In genomic region chr3:50665603-50666115, GRCh38 we compare ENCODE assay signal across 20 cellular contexts. TPM values are rescaled to one million over a fixed set of nuclear protein-coding genes. Genes with fewer than 3 reads are reported as not detected.
DNase-seq lines count a peak whose midpoint lies in the region; ATAC-seq, FAIRE-seq and TF ChIP-seq lines count a peak whose summit lies in the region.
"Had no signal": no experiment of that assay in that cellular context is flagged by ENCODE, and none has a peak within 500 bp of the region (broad histone marks: within the 10 kb centered on the region; RNA-seq: fewer than 3 reads in every experiment).

No MANE protein-coding gene starts in this region.

- H3K27ac Mint-ChIP-seq in activated T-cell treated with anti-CD3 and anti-CD28 coated beads, Interleukin-2, amount 50 U/mL, for 72 hours: peak overlapping the region; percentile 12
- no peak overlapping the region for H3K27ac Mint-ChIP-seq in endothelial cell (ENCODE audit: unreplicated experiment)
- H3K27ac Mint-ChIP-seq: activated B cell treated with CpG ODN at 0.5 μM for 24 hours had no signal

- intact Hi-C loops in GM12878 (cut with micrococcal nuclease; ENCODE audit: unreplicated experiment): no loop called here

- no peaks in the 10 kb centered on the region for H3K79me2 ChIP-seq in GM12878 (ENCODE audit: control insufficient read depth, insufficient read depth, low read length)

- H3K27me3 ChIP-seq in GM12878 (replicated peaks in 1 of 2; ENCODE audit: control insufficient read depth in 2 of 2, insufficient read depth in 2 of 2, low read length in 1 of 2): peaks cover 0 to 5% of the 10 kb centered on the region in 2 experiments; a peak in 2 of 4 replicates
- H3K27me3 ChIP-seq: adrenal gland, heart left ventricle, Peyer's patch, testis had no signal

- H3K36me3 ChIP-seq in GM12878 (ENCODE audit: control insufficient read depth in 2 of 2, insufficient read depth in 2 of 2, low read length in 1 of 2): no peaks in the 10 kb centered on the region
- H3K36me3 ChIP-seq: adrenal gland, heart left ventricle, Peyer's patch had no signal

- SMC1A ChIA-PET in GM12878 (lab: Charles Lee; ENCODE audit: uncharacterized antibody, unreplicated experiment): no interaction called here

- FAIRE-seq in GM12878 (lab: Jason Lieb, UNC): no peak
- FAIRE-seq: small intestine had no signal

- POLR2A ChIA-PET in GM12878 (lab: Charles Lee) (no interaction called here), HEK293T (lab: Yijun Ruan, JAX) (no interaction called here)

- H3K27ac ChIP-seq in GM12878 (ENCODE audit: control insufficient read depth, insufficient read depth): no peak overlapping the region
- H3K27ac ChIP-seq: adrenal gland, heart left ventricle, Peyer's patch, testis had no signal

- in situ Hi-C loops in GM12878 (cut with MboI): no loop called here

- peaks cover 22% of the 10 kb centered on the region for H3K4me1 Mint-ChIP-seq in activated T-cell treated with anti-CD3 and anti-CD28 coated beads, Interleukin-2, amount 50 U/mL, for 72 hours (ENCODE audit: low read depth)
- peaks cover 11% of the 10 kb centered on the region for H3K4me1 Mint-ChIP-seq in activated T-cell treated with anti-CD3 and anti-CD28 coated beads, Interleukin-2, amount 50 U/mL, for 4 hours (ENCODE audit: low read depth)
- no peaks in the 10 kb centered on the region for H3K4me1 Mint-ChIP-seq in endothelial cell (ENCODE audit: unreplicated experiment)

- H3K36me3 Mint-ChIP-seq in activated T-cell treated with anti-CD3 and anti-CD28 coated beads, Interleukin-2, amount 50 U/mL, for 72 hours (ENCODE audit: insufficient read depth in 2 of 2): no peaks in the 10 kb centered on the region
- no peaks in the 10 kb centered on the region for H3K36me3 Mint-ChIP-seq in activated T-cell treated with anti-CD3 and anti-CD28 coated beads, Interleukin-2, amount 50 U/mL, for 4 hours (ENCODE audit: insufficient read depth)
- H3K36me3 Mint-ChIP-seq in endothelial cell (ENCODE audit: low read depth, unreplicated experiment): no peaks in the 10 kb centered on the region

- no peaks in the 10 kb centered on the region for H3K9me3 Mint-ChIP-seq in activated T-cell treated with anti-CD3 and anti-CD28 coated beads, Interleukin-2, amount 50 U/mL, for 72 hours
- no peaks in the 10 kb centered on the region for H3K9me3 Mint-ChIP-seq in activated T-cell treated with anti-CD3 and anti-CD28 coated beads, Interleukin-2, amount 50 U/mL, for 4 hours
- H3K9me3 Mint-ChIP-seq in endothelial cell (ENCODE audit: unreplicated experiment): no peaks in the 10 kb centered on the region
- H3K9me3 Mint-ChIP-seq: activated B cell treated with CpG ODN at 0.5 μM for 24 hours, immature natural killer cell had no signal

- no peak for DNase-seq in activated T-cell treated with anti-CD3 and anti-CD28 coated beads, Interleukin-2, amount 50 U/mL, for 72 hours
- DNase-seq in activated T-cell treated with anti-CD3 and anti-CD28 coated beads, Interleukin-2, amount 50 U/mL, for 4 hours: no peak
- DNase-seq in OCI-M1 (lab: John Stamatoyannopoulos, UW) (peak; percentile 34), GM12878 (ENCODE audit: low read depth, low spot score) (no peak), endothelial cell (ENCODE audit: low spot score) (no peak), HEK293T (ENCODE audit: extremely low spot score) (no peak), SW 1271 (lab: John Stamatoyannopoulos, UW) (no peak)
- DNase-seq in stimulated activated CD8-positive, alpha-beta memory T cell treated with anti-CD3 and anti-CD28 coated beads, Interleukin-4, amount 100 ng/mL, for 48 hours: peak; percentile 24
- DNase-seq: activated B cell treated with CpG ODN at 0.5 μM for 24 hours; activated T-cell treated with anti-CD3 and anti-CD28 coated beads for 4 hours; Caco-2; immature natural killer cell; NCI-H526; small intestine; stimulated activated CD4-positive, alpha-beta T cell treated with anti-CD3 and anti-CD28 coated beads, Interleukin-4, amount 100 ng/mL, for 24 hours; testis had no signal

- H2AFZ ChIP-seq in GM12878 (ENCODE audit: control insufficient read depth, low read depth, low read length): no peak overlapping the region

- no peak for TF ChIP-seq EP300 in GM12878 (IDR thresholded peaks at IDR 0.05; ENCODE audit: borderline replicate concordance in 1 of 2, control insufficient read depth in 1 of 2, low read depth in 2 of 2, low read length in 2 of 2)

- TF ChIP-seq POLR2A in GM12878 (IDR thresholded peaks at IDR 0.05; ENCODE audit: low read depth, low read length): no peak

- RAD21 ChIA-PET in GM12878 (lab: Charles Lee; ENCODE audit: unreplicated experiment): no interaction called here

- H3K9me3 ChIP-seq in GM12878 (replicated peaks; ENCODE audit: control insufficient read depth, insufficient read depth, low read length): no peaks in the 10 kb centered on the region
- H3K9me3 ChIP-seq: adrenal gland, Caco-2, heart left ventricle, Peyer's patch, testis had no signal

- no peak overlapping the region for H3K4me2 ChIP-seq in GM12878 (ENCODE audit: control insufficient read depth, insufficient read depth)

- H3K27me3 Mint-ChIP-seq in activated T-cell treated with anti-CD3 and anti-CD28 coated beads, Interleukin-2, amount 50 U/mL, for 72 hours (ENCODE audit: low read depth): peaks cover 13% of the 10 kb centered on the region
- H3K27me3 Mint-ChIP-seq in activated T-cell treated with anti-CD3 and anti-CD28 coated beads, Interleukin-2, amount 50 U/mL, for 4 hours (ENCODE audit: low read depth): peaks cover 8% of the 10 kb centered on the region
- peaks cover 5% of the 10 kb centered on the region for H3K27me3 Mint-ChIP-seq in endothelial cell (ENCODE audit: unreplicated experiment)

- H3K4me3 ChIP-seq in GM12878: no peak overlapping the region
- H3K4me3 ChIP-seq: adrenal gland, heart left ventricle, lung, Peyer's patch, testis had no signal

- no peak for TF ChIP-seq RAD21 in GM12878 (IDR thresholded peaks at IDR 0.05; ENCODE audit: insufficient read depth, low read depth, low read length)

- H3K9ac ChIP-seq in GM12878 (ENCODE audit: control insufficient read depth, insufficient read depth, low read length): no peak overlapping the region

- TF ChIP-seq CTCF in GM12878 (IDR thresholded peaks at IDR 0.05 in 2 of 3, conservative IDR thresholded peaks at IDR 0.05 in 1 of 3; ENCODE audit: control insufficient read depth in 2 of 3, extremely low read depth in 1 of 3, insufficient read depth in 1 of 3, low read depth in 3 of 3, low read length in 3 of 3) (no peak), endothelial cell (IDR thresholded peaks at IDR 0.05; ENCODE audit: unreplicated experiment) (no peak)

- CTCF ChIA-PET in GM12878 (lab: Yijun Ruan, JAX): no interaction called here
- CTCF ChIA-PET in HEK293T (lab: Yijun Ruan, JAX): no interaction called here

- peak overlapping the region; percentile 14 to 15 for H3K4me3 Mint-ChIP-seq in activated T-cell treated with anti-CD3 and anti-CD28 coated beads, Interleukin-2, amount 50 U/mL, for 72 hours
- H3K4me3 Mint-ChIP-seq in activated T-cell treated with anti-CD3 and anti-CD28 coated beads, Interleukin-2, amount 50 U/mL, for 4 hours: no peak overlapping the region
- no peak overlapping the region for H3K4me3 Mint-ChIP-seq in endothelial cell (ENCODE audit: unreplicated experiment)
- H3K4me3 Mint-ChIP-seq: activated B cell treated with CpG ODN at 0.5 μM for 24 hours, immature natural killer cell had no signal

- 30% methylated on average over 8 of the region's 9 CpGs for WGBS in GM12878 (ENCODE audit: insufficient coverage, insufficient replicate concordance, low lambda C conversion rate, missing lambda C conversion rate)

- H4K20me1 ChIP-seq in GM12878 (ENCODE audit: control insufficient read depth, insufficient read depth): no peaks in the 10 kb centered on the region

- H3K4me1 ChIP-seq in GM12878 (ENCODE audit: control insufficient read depth, insufficient read depth, low read length): no peaks in the 10 kb centered on the region
- H3K4me1 ChIP-seq: Caco-2, Peyer's patch, testis had no signal

- no TSS peak for BruUV-seq in GM12878 (replicated peaks; lab: Mats Ljungman, UMichigan)

- ATAC-seq in activated T-cell treated with anti-CD3 and anti-CD28 coated beads, Interleukin-2, amount 50 U/mL, for 72 hours (replicated peaks in 1 of 2): peak in 1 of 2 donors; percentile 10
- ATAC-seq in activated T-cell treated with anti-CD3 and anti-CD28 coated beads, Interleukin-2, amount 50 U/mL, for 4 hours: no peak
- ATAC-seq in GM12878: no peak

RNA-seq across cellular contexts. Expression of gene DOCK3, which starts 9.1 kb away (rescaled TPM):
- 1 to 10 TPM; 7.2 to 9.7 TPM for total RNA-seq in activated T-cell treated with anti-CD3 and anti-CD28 coated beads, Interleukin-2, amount 50 U/mL, for 72 hours
- 1 to 10 TPM; 1.2 to 1.7 (median 1.5) TPM for total RNA-seq in activated T-cell treated with anti-CD3 and anti-CD28 coated beads, Interleukin-2, amount 50 U/mL, for 4 hours
- total RNA-seq in GM12878 (2013; cell fraction: nucleolus; rRNA removed): not detected in 2 replicates
- total RNA-seq in GM12878 (2014; rRNA removed) (not detected in 2 replicates), GM12878 (2014; rRNA removed; fragmentation: Illumina TruSeq; extraction: Trizol) (not detected in 2 replicates), GM12878 (2021) (0.03 TPM in 1 of 2 replicates, not detected in the other), endothelial cell (ENCODE audit: unreplicated experiment) (1.3 TPM)
- 0.04 TPM for polyA plus RNA-seq in GM12878 (2011; ENCODE audit: low read depth)
- polyA plus RNA-seq in GM12878 (2011; rRNA removed) (not detected in 2 replicates), GM12878 (2014; fragmentation: Illumina TruSeq; extraction: Trizol) (not detected in 2 replicates), GM12878 (2014; fragmentation: Nextera tagmentation; extraction: Ambion mirVana) (under 1 TPM; 0.02 to 0.04 TPM), GM12878 (2014; rRNA removed) (not detected in 2 replicates), GM12878 (2016; fragmentation: Nextera tagmentation; extraction: Ambion mirVana) (under 1 TPM; 0.38 to 0.52 TPM)
- not detected in 2 replicates for polyA plus RNA-seq in GM12878 (2011; cell fraction: cytosol; rRNA removed)
- not detected in 2 replicates for polyA plus RNA-seq in GM12878 (2011; cell fraction: nucleus; rRNA removed)
- 0.04 and 0.10 TPM in 2 replicates for polyA plus RNA-seq in GM12878 (2012)
- not detected in 2 replicates for polyA minus RNA-seq in GM12878 (2011; rRNA and poly(A)+ RNA removed)
- polyA minus RNA-seq in GM12878 (2011; cell fraction: cytosol; rRNA and poly(A)+ RNA removed): not detected in 2 replicates
- under 0.01 TPM in 1 of 2 replicates, not detected in the other for polyA minus RNA-seq in GM12878 (2011; cell fraction: nucleus; rRNA and poly(A)+ RNA removed)

RNA-seq across cellular contexts. Expression of gene MAPKAPK3, which starts 48.7 kb away (rescaled TPM):
- 100 to 1,000 TPM; 116 to 129 TPM for total RNA-seq in activated T-cell treated with anti-CD3 and anti-CD28 coated beads, Interleukin-2, amount 50 U/mL, for 72 hours
- 100 to 1,000 TPM; 174 to 225 (median 210) TPM for total RNA-seq in activated T-cell treated with anti-CD3 and anti-CD28 coated beads, Interleukin-2, amount 50 U/mL, for 4 hours
- total RNA-seq in GM12878 (2013; cell fraction: nucleolus; rRNA removed): 25.1 and 26.3 TPM in 2 replicates
- total RNA-seq in GM12878 (2014; rRNA removed) (42.6 and 49.2 TPM in 2 replicates), GM12878 (2014; rRNA removed; fragmentation: Illumina TruSeq; extraction: Trizol) (25.4 and 27.2 TPM in 2 replicates), GM12878 (2021) (39.9 and 42.0 TPM in 2 replicates), endothelial cell (ENCODE audit: unreplicated experiment) (6.4 TPM)
- 9.1 TPM for polyA plus RNA-seq in GM12878 (2011; ENCODE audit: low read depth)
- polyA plus RNA-seq in GM12878 (2011; rRNA removed) (33.5 and 66.0 TPM in 2 replicates), GM12878 (2014; fragmentation: Illumina TruSeq; extraction: Trizol) (39.9 and 46.7 TPM in 2 replicates), GM12878 (2014; fragmentation: Nextera tagmentation; extraction: Ambion mirVana) (1 to 10 TPM; 7.9 to 8.7 TPM), GM12878 (2014; rRNA removed) (43.9 and 45.3 TPM in 2 replicates), GM12878 (2016; fragmentation: Nextera tagmentation; extraction: Ambion mirVana) (10 to 100 TPM; 32.4 to 38.0 TPM)
- 81.5 and 93.9 TPM in 2 replicates for polyA plus RNA-seq in GM12878 (2011; cell fraction: cytosol; rRNA removed)
- 58.1 and 59.6 TPM in 2 replicates for polyA plus RNA-seq in GM12878 (2011; cell fraction: nucleus; rRNA removed)
- polyA plus RNA-seq in GM12878 (2012): 14.5 and 14.9 TPM in 2 replicates
- polyA minus RNA-seq in GM12878 (2011; rRNA and poly(A)+ RNA removed): 53.0 and 58.0 TPM in 2 replicates
- polyA minus RNA-seq in GM12878 (2011; cell fraction: cytosol; rRNA and poly(A)+ RNA removed): 12.2 and 17.4 TPM in 2 replicates
- polyA minus RNA-seq in GM12878 (2011; cell fraction: nucleus; rRNA and poly(A)+ RNA removed): 11.7 and 18.6 TPM in 2 replicates

RNA-seq across cellular contexts. Expression of gene CISH, which starts 54.1 kb away (rescaled TPM):
- total RNA-seq in activated T-cell treated with anti-CD3 and anti-CD28 coated beads, Interleukin-2, amount 50 U/mL, for 72 hours: 100 to 1,000 TPM; 242 to 271 TPM
- total RNA-seq in activated T-cell treated with anti-CD3 and anti-CD28 coated beads, Interleukin-2, amount 50 U/mL, for 4 hours: 100 to 1,000 TPM; 223 to 268 (median 229) TPM
- total RNA-seq in GM12878 (2013; cell fraction: nucleolus; rRNA removed): 2.3 and 2.6 TPM in 2 replicates
- total RNA-seq in GM12878 (2014; rRNA removed): 2.3 and 2.5 TPM in 2 replicates
- 0.94 and 1.0 TPM in 2 replicates for total RNA-seq in GM12878 (2014; rRNA removed; fragmentation: Illumina TruSeq; extraction: Trizol)
- 4.4 and 5.1 TPM in 2 replicates for total RNA-seq in GM12878 (2021)
- 0.25 TPM for polyA plus RNA-seq in GM12878 (2011; ENCODE audit: low read depth)
- polyA plus RNA-seq in GM12878 (2011; rRNA removed): 0.20 and 0.41 TPM in 2 replicates
- 0.97 and 1.0 TPM in 2 replicates for polyA plus RNA-seq in GM12878 (2011; cell fraction: cytosol; rRNA removed)
- 1.8 and 2.2 TPM in 2 replicates for polyA plus RNA-seq in GM12878 (2011; cell fraction: nucleus; rRNA removed)
- polyA plus RNA-seq in GM12878 (2012): 1.4 and 1.5 TPM in 2 replicates
- polyA plus RNA-seq in GM12878 (2014; fragmentation: Illumina TruSeq; extraction: Trizol): 1.4 and 2.7 TPM in 2 replicates
- polyA plus RNA-seq in GM12878 (2014; fragmentation: Nextera tagmentation; extraction: Ambion mirVana): under 1 TPM; 0.21 to 0.57 TPM
- polyA plus RNA-seq in GM12878 (2014; rRNA removed): 3.2 and 3.7 TPM in 2 replicates
- 1 to 10 TPM; 1.1 to 2.5 TPM for polyA plus RNA-seq in GM12878 (2016; fragmentation: Nextera tagmentation; extraction: Ambion mirVana)
- 1.6 and 1.9 TPM in 2 replicates for polyA minus RNA-seq in GM12878 (2011; rRNA and poly(A)+ RNA removed)
- 0.80 and 0.94 TPM in 2 replicates for polyA minus RNA-seq in GM12878 (2011; cell fraction: cytosol; rRNA and poly(A)+ RNA removed)
- polyA minus RNA-seq in GM12878 (2011; cell fraction: nucleus; rRNA and poly(A)+ RNA removed): 1.9 and 3.2 TPM in 2 replicates
- 2.6 TPM for total RNA-seq in endothelial cell (ENCODE audit: unreplicated experiment)

Comparison
In these comparisons a context has a peak if more than half of its experiments do, and no peak if none do; other contexts are left out.
1. H3K4me3 Mint-ChIP-seq: peak in activated T-cell treated with anti-CD3 and anti-CD28 coated beads, Interleukin-2, amount 50 U/mL, for 72 hours (2 of 2); none in activated T-cell treated with anti-CD3 and anti-CD28 coated beads, Interleukin-2, amount 50 U/mL, for 4 hours (single experiment) and endothelial cell (single experiment).
2. DNase-seq: peak in OCI-M1 (single experiment) and stimulated activated CD8-positive, alpha-beta memory T cell treated with anti-CD3 and anti-CD28 coated beads, Interleukin-4, amount 100 ng/mL, for 48 hours (single experiment); none in activated T-cell treated with anti-CD3 and anti-CD28 coated beads, Interleukin-2, amount 50 U/mL, for 72 hours (0 of 2), activated T-cell treated with anti-CD3 and anti-CD28 coated beads, Interleukin-2, amount 50 U/mL, for 4 hours (single experiment), GM12878 (single experiment), endothelial cell (single experiment), HEK293T (single experiment) and SW 1271 (0 of 2).
3. RNA of gene CISH, which starts 54.1 kb away (total RNA-seq): 242 to 271 TPM in activated T-cell treated with anti-CD3 and anti-CD28 coated beads, Interleukin-2, amount 50 U/mL, for 72 hours and 223 to 268 TPM in activated T-cell treated with anti-CD3 and anti-CD28 coated beads, Interleukin-2, amount 50 U/mL, for 4 hours; 2.6 TPM in endothelial cell (single experiment) and 0.94 to 5.1 TPM in GM12878; every median in the first group is over 10 times any median in the second.